22 cellular contexts compared by ENCODE assay signal in the genomic region with DNA sequence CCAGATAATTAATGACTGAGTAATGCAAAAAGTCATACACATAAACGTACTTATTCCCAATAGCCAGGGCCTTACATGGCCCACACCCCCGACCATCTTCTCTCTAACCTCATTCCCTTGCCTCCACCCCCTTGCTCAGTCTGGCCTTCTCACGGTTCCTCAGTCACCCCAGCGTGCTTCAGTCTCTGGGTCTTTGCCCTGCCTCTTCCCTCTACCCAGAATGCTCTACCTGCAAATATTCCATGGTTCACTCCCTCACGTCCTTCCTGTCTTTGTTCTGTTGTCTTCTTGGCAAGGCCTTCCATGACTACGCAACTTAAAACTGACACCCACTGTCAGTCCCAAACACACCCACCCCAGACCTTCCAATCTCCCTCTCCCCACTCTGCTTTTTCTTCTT.
"Had no signal": no experiment of that assay in that cellular context is flagged by ENCODE, and none has a peak within 500 bp of the region (broad histone marks: within the 10 kb centered on the region; RNA-seq: fewer than 3 reads in every experiment).

No MANE protein-coding gene starts in this region.

- ATAC-seq: foreskin keratinocyte, gastroesophageal sphincter, left cardiac atrium, left lung, left ventricle myocardium superior, lower lobe of right lung had no signal

- FAIRE-seq: colon, endometrium, endothelial cell of umbilical vein, frontal cortex, islet of Langerhans, keratinocyte had no signal

- H3K27ac ChIP-seq: coronary artery, dorsolateral prefrontal cortex, esophagus muscularis mucosa, foreskin keratinocyte, gastroesophageal sphincter, heart right ventricle, left lung, lower lobe of right lung had no signal

- H3K36me3 ChIP-seq: esophagus muscularis mucosa, gastroesophageal sphincter, heart right ventricle, left lung, lower lobe of right lung had no signal

- H3K4me1 ChIP-seq: esophagus muscularis mucosa, foreskin keratinocyte, gastroesophageal sphincter, heart right ventricle, left lung, lower lobe of right lung had no signal

- H3K9me3 ChIP-seq: esophagus muscularis mucosa, gastroesophageal sphincter, left lung, lower lobe of right lung had no signal

- H3K4me3 ChIP-seq: coronary artery, dorsolateral prefrontal cortex, esophagus muscularis mucosa, gastroesophageal sphincter, heart right ventricle, left lung, lower lobe of right lung had no signal

- H3K27me3 ChIP-seq: dorsolateral prefrontal cortex, esophagus muscularis mucosa, foreskin keratinocyte, gastroesophageal sphincter, left lung had no signal

- DNase-seq: dermis blood vessel endothelial cell; dorsolateral prefrontal cortex; effector CD4-positive, alpha-beta T cell; effector memory CD4-positive, alpha-beta T cell; foreskin keratinocyte; heart right ventricle; hippocampal formation; left cardiac atrium; left lung; left ventricle myocardium superior; lower lobe of right lung; mesenchymal stem cell; midbrain had no signal
